1 cellular context compared by ENCODE assay signal in the genomic region with DNA sequence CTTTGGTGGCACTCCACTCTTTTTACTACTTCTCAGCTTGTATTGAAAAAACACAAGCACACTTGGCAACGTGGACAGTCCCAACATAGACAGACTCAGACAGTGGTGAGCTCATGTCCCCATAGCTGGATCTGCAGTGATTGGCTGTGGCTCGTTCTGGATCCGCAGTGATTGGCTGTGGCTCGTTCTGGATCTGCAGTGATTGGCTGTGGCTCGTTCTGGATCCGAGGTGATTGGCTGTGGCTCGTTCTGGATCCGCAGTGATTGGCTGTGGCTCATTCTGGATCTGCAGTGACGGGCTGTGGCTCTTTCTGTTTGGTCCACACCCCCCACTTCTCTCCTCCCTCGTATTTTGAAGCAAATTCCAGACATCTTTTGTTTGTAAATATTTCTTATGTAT.
TF ChIP-seq lines count a peak whose summit lies in the region.

No MANE protein-coding gene starts in this region.

TF ChIP-seq in HEK293T, 16 proteins besides CTCF, POLR2A, EP300 and RAD21 (continued from another document):
- TF ChIP-seq HDGF (IDR thresholded peaks at IDR 0.05; ENCODE audit: borderline replicate concordance), result no peak
